Comparison of ENCODE assay signal across 30 cellular contexts in the genomic region with DNA sequence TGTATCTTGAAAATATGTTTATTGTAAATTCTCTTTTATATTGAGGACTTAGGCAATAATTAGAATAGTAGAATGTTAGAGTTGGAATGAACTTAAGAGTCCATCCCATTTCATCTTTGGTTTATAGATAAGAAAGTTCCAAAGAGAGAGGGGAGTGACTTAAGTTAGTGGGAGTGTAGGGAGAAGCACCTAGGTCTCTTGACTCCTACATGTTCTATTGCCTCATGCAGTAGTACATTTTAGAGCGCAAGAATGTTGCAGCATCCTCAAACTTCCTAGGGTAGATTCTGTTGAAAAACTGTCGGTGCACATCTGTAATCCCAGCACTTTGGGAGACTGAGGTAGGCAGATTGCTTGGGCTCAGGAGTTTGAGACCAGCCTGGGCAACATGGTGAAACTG.
"Had no signal": no experiment of that assay in that cellular context is flagged by ENCODE, and none has a peak within 500 bp of the region (broad histone marks: within the 10 kb centered on the region; RNA-seq: fewer than 3 reads in every experiment).

No MANE protein-coding gene starts in this region.

- H3K9me3 ChIP-seq: body of pancreas, esophagus muscularis mucosa, gastroesophageal sphincter had no signal

- H3K4me3 ChIP-seq: body of pancreas, esophagus muscularis mucosa, gastroesophageal sphincter had no signal

- H3K4me3 Mint-ChIP-seq: activated CD4-positive, alpha-beta memory T cell treated with anti-CD3 and anti-CD28 coated beads for 36 hours; activated CD4-positive, alpha-beta T cell treated with anti-CD3 and anti-CD28 coated beads for 36 hours; activated CD4-positive, alpha-beta T cell treated with anti-CD3 and anti-CD28 coated beads, Interleukin-2, amount 10 ng/mL, durations not matched to agents 24 days and 14 days; activated CD8-positive, alpha-beta memory T cell treated with anti-CD3 and anti-CD28 coated beads, Interleukin-2, amount 10 ng/mL, durations not matched to agents 7 days and 5 days; activated CD8-positive, alpha-beta T cell treated with anti-CD3 and anti-CD28 coated beads, Interleukin-2, amount 10 ng/mL, durations not matched to agents 7 days and 5 days; activated naive CD8-positive, alpha-beta T cell; activated T-helper 1 cell treated with anti-CD3 and anti-CD28 coated beads, Interleukin-12 subunit alpha, Interleukin-12 subunit beta, Interleukin-2, Interleukin-4 antibody, amounts not matched to agents 30 ng/mL and 10 ng/mL and 1 ng/mL, durations not matched to agents 14 hours and 24 hours and 36 hours; effector memory CD8-positive, alpha-beta T cell had no signal

- DNase-seq: activated CD4-positive, alpha-beta memory T cell treated with anti-CD3 and anti-CD28 coated beads for 36 hours; activated CD4-positive, alpha-beta T cell treated with anti-CD3 and anti-CD28 coated beads for 36 hours; activated CD4-positive, alpha-beta T cell treated with anti-CD3 and anti-CD28 coated beads, Interleukin-2, amount 10 ng/mL, durations not matched to agents 24 days and 14 days; activated CD4-positive, CD25-positive, alpha-beta regulatory T cell; activated CD4-positive, CD25-positive, alpha-beta regulatory T cell treated with anti-CD3 and anti-CD28 coated beads, Interleukin-2, amount 50 U/mL, for 72 hours; activated CD8-positive, alpha-beta memory T cell treated with anti-CD3 and anti-CD28 coated beads, Interleukin-2, amount 10 ng/mL, durations not matched to agents 7 days and 5 days; activated CD8-positive, alpha-beta memory T cell treated with anti-CD3 and anti-CD28 coated beads, Interleukin-2, amount 50 U/mL, for 4 hours; activated CD8-positive, alpha-beta T cell treated with anti-CD3 and anti-CD28 coated beads, Interleukin-2, amount 10 ng/mL, durations not matched to agents 7 days and 5 days; activated gamma-delta T cell; activated naive CD4-positive, alpha-beta T cell; activated naive CD4-positive, alpha-beta T cell treated with anti-CD3 and anti-CD28 coated beads, Interleukin-2, amount 50 U/mL, for 16 hours; activated T-cell treated with anti-CD3 and anti-CD28 coated beads, Interleukin-2, amount 50 U/mL, for 1 hour; activated T-cell treated with anti-CD3 and anti-CD28 coated beads, Interleukin-2, amount 50 U/mL, for 48 hours; amygdala; aorta; body of pancreas; caudate nucleus; cortex of kidney; dermis blood vessel endothelial cell; effector CD4-positive, alpha-beta T cell; effector memory CD8-positive, alpha-beta T cell; erythroblast; foreskin melanocyte; head of caudate nucleus; T-helper 1 cell; T-helper 2 cell had no signal

- H3K27me3 Mint-ChIP-seq: activated CD4-positive, alpha-beta memory T cell treated with anti-CD3 and anti-CD28 coated beads for 36 hours; activated CD4-positive, alpha-beta T cell treated with anti-CD3 and anti-CD28 coated beads for 36 hours; activated CD4-positive, alpha-beta T cell treated with anti-CD3 and anti-CD28 coated beads, Interleukin-2, amount 10 ng/mL, durations not matched to agents 24 days and 14 days; activated CD8-positive, alpha-beta memory T cell treated with anti-CD3 and anti-CD28 coated beads, Interleukin-2, amount 10 ng/mL, durations not matched to agents 7 days and 5 days; activated naive CD8-positive, alpha-beta T cell; effector memory CD8-positive, alpha-beta T cell had no signal

- H3K27ac Mint-ChIP-seq: activated CD4-positive, alpha-beta memory T cell treated with anti-CD3 and anti-CD28 coated beads for 36 hours; activated CD4-positive, alpha-beta T cell treated with anti-CD3 and anti-CD28 coated beads for 36 hours; activated CD8-positive, alpha-beta memory T cell treated with anti-CD3 and anti-CD28 coated beads, Interleukin-2, amount 10 ng/mL, durations not matched to agents 7 days and 5 days; activated naive CD8-positive, alpha-beta T cell; activated T-helper 1 cell treated with anti-CD3 and anti-CD28 coated beads, Interleukin-12 subunit alpha, Interleukin-12 subunit beta, Interleukin-2, Interleukin-4 antibody, amounts not matched to agents 30 ng/mL and 10 ng/mL and 1 ng/mL, durations not matched to agents 14 hours and 24 hours and 36 hours had no signal

- ATAC-seq: activated CD4-positive, alpha-beta T cell treated with anti-CD3 and anti-CD28 coated beads for 36 hours; activated CD8-positive, alpha-beta memory T cell treated with anti-CD3 and anti-CD28 coated beads, Interleukin-2, amount 10 ng/mL, durations not matched to agents 7 days and 5 days; activated CD8-positive, alpha-beta T cell treated with anti-CD3 and anti-CD28 coated beads, Interleukin-2, amount 10 ng/mL, durations not matched to agents 7 days and 5 days; body of pancreas; effector memory CD8-positive, alpha-beta T cell; gastroesophageal sphincter had no signal
